Comparison of ENCODE assay signal across 30 cellular contexts in genomic region chr6:41335943-41336342, GRCh38. TPM values are rescaled to one million over a fixed set of nuclear protein-coding genes. Genes with fewer than 3 reads are reported as not detected.
A peak's percentile ranks its signal among the peaks of the same experiment; 100 is the strongest.
DNase-seq lines count a peak whose midpoint lies in the region; ATAC-seq and TF ChIP-seq lines count a peak whose summit lies in the region.
"Had no signal": no experiment of that assay in that cellular context is flagged by ENCODE, and none has a peak within 500 bp of the region (broad histone marks: within the 10 kb centered on the region; RNA-seq: fewer than 3 reads in every experiment).

No MANE protein-coding gene starts in this region.

- H2AFZ ChIP-seq in DND-41 (ENCODE audit: low read depth, low read length) (no peak overlapping the region), GM23338 (no peak overlapping the region)

- no peaks in the 10 kb centered on the region for H3K9me2 ChIP-seq in GM23338 (ENCODE audit: insufficient read depth)

- H4K20me1 ChIP-seq in BLaER1 treated with 17β-estradiol and CSF1 and Interleukin-3, amounts not matched to agents 10 nM and 100 nM: no peaks in the 10 kb centered on the region; a peak in 1 of 22 replicates
- H4K20me1 ChIP-seq in DND-41 (ENCODE audit: insufficient read depth, low read length) (no peaks in the 10 kb centered on the region), GM23338 (replicated peaks; ENCODE audit: insufficient read depth) (no peaks in the 10 kb centered on the region)

- H3K9me3 ChIP-seq in BLaER1 treated with 17β-estradiol and CSF1 and Interleukin-3, amounts not matched to agents 10 nM and 100 nM (replicated peaks in 1 of 11): no peaks in the 10 kb centered on the region
- no peaks in the 10 kb centered on the region for H3K9me3 ChIP-seq in DND-41 (ENCODE audit: insufficient read depth, low read length, severe bottlenecking)
- H3K9me3 ChIP-seq: esophagus muscularis mucosa, pancreas, testis, vagina had no signal

- H3K9ac ChIP-seq in BLaER1 treated with 17β-estradiol and CSF1 and Interleukin-3, amounts not matched to agents 10 nM and 100 nM: 0 out of 22 replicates have a peak overlapping the region, but pooled peaks of 1 of the 11 experiments have one; percentile 8
- no peak overlapping the region for H3K9ac ChIP-seq in DND-41 (ENCODE audit: low read depth, low read length)

- no peak for TF ChIP-seq CTCF in DND-41 (IDR thresholded peaks at IDR 0.05; ENCODE audit: borderline replicate concordance, extremely low read depth, low read length, poor library complexity, severe bottlenecking)
- TF ChIP-seq CTCF in natural killer cell (IDR thresholded peaks at IDR 0.05): no peak
- no peak for TF ChIP-seq CTCF in endothelial cell (IDR thresholded peaks at IDR 0.05; ENCODE audit: unreplicated experiment)
- TF ChIP-seq CTCF in GM23338 (conservative IDR thresholded peaks at IDR 0.05; ENCODE audit: low read depth in 2 of 2): no peak

- H3K9me3 Mint-ChIP-seq in activated CD8-positive, alpha-beta T cell treated with anti-CD3 and anti-CD28 coated beads, Interleukin-2, amount 10 ng/mL, durations not matched to agents 7 days and 5 days (ENCODE audit: insufficient read depth): no peaks in the 10 kb centered on the region
- no peaks in the 10 kb centered on the region for H3K9me3 Mint-ChIP-seq in natural killer cell
- no peaks in the 10 kb centered on the region for H3K9me3 Mint-ChIP-seq in endothelial cell (ENCODE audit: unreplicated experiment)
- no peaks in the 10 kb centered on the region; the same call in 2 of the 3 replicates for H3K9me3 Mint-ChIP-seq in GM23338
- H3K9me3 Mint-ChIP-seq: T-helper 2 cell treated with Interferon-gamma antibody and Interleukin-4, amounts not matched to agents 5 μg/mL and 100 μg/mL, for 36 hours had no signal

- H3K79me2 ChIP-seq in DND-41 (ENCODE audit: insufficient read depth, low read length): no peaks in the 10 kb centered on the region
- H3K79me2 ChIP-seq in GM23338 (replicated peaks; ENCODE audit: insufficient read depth): no peaks in the 10 kb centered on the region

- peaks cover 39 to 57% (median 55%) of the 10 kb centered on the region in 10 experiments for H3K4me1 ChIP-seq in BLaER1 treated with 17β-estradiol and CSF1 and Interleukin-3, amounts not matched to agents 10 nM and 100 nM
- H3K4me1 ChIP-seq in DND-41 (ENCODE audit: insufficient read depth, low read length) (peaks cover 62% of the 10 kb centered on the region), GM23338 (ENCODE audit: insufficient read depth) (no peaks in the 10 kb centered on the region)
- H3K4me1 ChIP-seq: esophagus muscularis mucosa, pancreas, testis, vagina had no signal

- intact Hi-C loops in natural killer cell (cut with micrococcal nuclease): loop anchor here (10.0 kb wide), 1 partner anchor 109 kb away; no protein-coding TSS in a partner anchor

- DNase-seq in DND-41 (no peak), natural killer cell (no peak), endothelial cell (ENCODE audit: low spot score) (no peak), ecto neural progenitor cell (ENCODE audit: low spot score) (no peak), GM23338 (ENCODE audit: low spot score) (no peak)
- DNase-seq in activated CD8-positive, alpha-beta T cell treated with anti-CD3 and anti-CD28 coated beads, Interleukin-2, amount 10 ng/mL, durations not matched to agents 7 days and 5 days: peak; percentile 19
- DNase-seq: activated CD4-positive, alpha-beta T cell treated with anti-CD3 and anti-CD28 coated beads, Interleukin-2, amount 50 U/mL, for 4 hours; activated gamma-delta T cell; amniotic stem cell; CD4-positive, CD25-positive, alpha-beta regulatory T cell; DMS153; foreskin melanocyte; GF-D8; Karpas-422; left colon; NCI-H187; NCI-H2171 treated with DMSO at 0.1 percent for 48 hours; NCI-H524; pancreas; stimulated activated CD4-positive, alpha-beta T cell treated with anti-CD3 and anti-CD28 coated beads, Interleukin-2, amount 100 ng/mL, for 24 hours; testis had no signal

- H3K4me3 ChIP-seq in BLaER1 treated with 17β-estradiol and CSF1 and Interleukin-3, amounts not matched to agents 10 nM and 100 nM: no peak overlapping the region
- no peak overlapping the region for H3K4me3 ChIP-seq in DND-41 (ENCODE audit: low read depth in 1 of 2, low read length in 2 of 2)
- H3K4me3 ChIP-seq in GM23338: no peak overlapping the region
- H3K4me3 ChIP-seq: esophagus muscularis mucosa, pancreas, SK-N-MC, smooth muscle cell, testis, vagina had no signal

- POLR2A ChIA-PET in activated CD8-positive, alpha-beta T cell treated with anti-CD3 and anti-CD28 coated beads, Interleukin-2, amount 10 ng/mL, durations not matched to agents 7 days and 5 days (lab: Charles Lee): interaction anchor here (1.0 to 5.3 kb wide), 2 partner anchors 9 to 29 kb away, joined by 3 to 96 read pairs; no protein-coding TSS in a partner anchor

- no peaks in the 10 kb centered on the region for H3K36me3 ChIP-seq in BLaER1 treated with 17β-estradiol and CSF1 and Interleukin-3, amounts not matched to agents 10 nM and 100 nM
- no peaks in the 10 kb centered on the region for H3K36me3 ChIP-seq in DND-41 (ENCODE audit: insufficient read depth, low read length)
- H3K36me3 ChIP-seq in GM23338 (ENCODE audit: insufficient read depth): no peaks in the 10 kb centered on the region
- H3K36me3 ChIP-seq: esophagus muscularis mucosa, pancreas, vagina had no signal

- H3K36me3 Mint-ChIP-seq in activated CD8-positive, alpha-beta T cell treated with anti-CD3 and anti-CD28 coated beads, Interleukin-2, amount 10 ng/mL, durations not matched to agents 7 days and 5 days (ENCODE audit: low read depth): peaks cover 1% of the 10 kb centered on the region
- H3K36me3 Mint-ChIP-seq in natural killer cell (no peaks in the 10 kb centered on the region), endothelial cell (ENCODE audit: low read depth, unreplicated experiment) (no peaks in the 10 kb centered on the region), GM23338 (ENCODE audit: low read depth) (no peaks in the 10 kb centered on the region)
- H3K36me3 Mint-ChIP-seq: CD4-positive, CD25-positive, alpha-beta regulatory T cell had no signal

- peaks cover 71% of the 10 kb centered on the region for H3K4me1 Mint-ChIP-seq in activated CD8-positive, alpha-beta T cell treated with anti-CD3 and anti-CD28 coated beads, Interleukin-2, amount 10 ng/mL, durations not matched to agents 7 days and 5 days (ENCODE audit: low read depth)
- H3K4me1 Mint-ChIP-seq in natural killer cell: peaks cover 46 to 55% of the 10 kb centered on the region in 2 donors
- H3K4me1 Mint-ChIP-seq in endothelial cell (ENCODE audit: unreplicated experiment): no peaks in the 10 kb centered on the region
- peaks cover 8% of the 10 kb centered on the region for H3K4me1 Mint-ChIP-seq in GM23338

- H3F3A ChIP-seq in GM23338 (replicated peaks; ENCODE audit: low read depth): no peaks in the 10 kb centered on the region

- peak overlapping the region; percentile 95 for H3K27ac Mint-ChIP-seq in activated CD8-positive, alpha-beta T cell treated with anti-CD3 and anti-CD28 coated beads, Interleukin-2, amount 10 ng/mL, durations not matched to agents 7 days and 5 days
- H3K27ac Mint-ChIP-seq in natural killer cell (peak overlapping the region; percentile 90 to 96), endothelial cell (ENCODE audit: unreplicated experiment) (no peak overlapping the region), GM23338 (no peak overlapping the region)
- H3K27ac Mint-ChIP-seq: T-helper 2 cell treated with Interferon-gamma antibody and Interleukin-4, amounts not matched to agents 5 μg/mL and 100 μg/mL, for 36 hours had no signal

- H3K27me3 Mint-ChIP-seq in activated CD8-positive, alpha-beta T cell treated with anti-CD3 and anti-CD28 coated beads, Interleukin-2, amount 10 ng/mL, durations not matched to agents 7 days and 5 days (ENCODE audit: low read depth): no peaks in the 10 kb centered on the region
- H3K27me3 Mint-ChIP-seq in natural killer cell (ENCODE audit: low read depth in 2 of 2) (no peaks in the 10 kb centered on the region), endothelial cell (ENCODE audit: unreplicated experiment) (peaks cover 14% of the 10 kb centered on the region), GM23338 (ENCODE audit: insufficient read depth, low read depth, poor library complexity) (peaks cover 26% of the 10 kb centered on the region)

- CTCF ChIA-PET in activated CD8-positive, alpha-beta T cell treated with anti-CD3 and anti-CD28 coated beads, Interleukin-2, amount 10 ng/mL, durations not matched to agents 7 days and 5 days (lab: Charles Lee): interaction anchor here (1.0 to 9.6 kb wide), 6 partner anchors 11 to 33 kb away, joined by 3 to 162 read pairs (median 80); no protein-coding TSS in a partner anchor

- ATAC-seq in DND-41 (ENCODE audit: insufficient read depth, low read depth) (no peak), natural killer cell (no peak), GM23338 (no peak)
- no peak for ATAC-seq in activated CD8-positive, alpha-beta T cell treated with anti-CD3 and anti-CD28 coated beads, Interleukin-2, amount 10 ng/mL, durations not matched to agents 7 days and 5 days
- ATAC-seq: left colon, pancreas had no signal

- no peak overlapping the region for H3K27ac ChIP-seq in BLaER1 treated with 17β-estradiol and CSF1 and Interleukin-3, amounts not matched to agents 10 nM and 100 nM
- H3K27ac ChIP-seq in DND-41 (ENCODE audit: low read length) (peak overlapping the region; percentile 83), GM23338 (ENCODE audit: low read depth) (no peak overlapping the region)
- H3K27ac ChIP-seq: esophagus muscularis mucosa, pancreas, RWPE1, SK-N-MC, testis, vagina, VCaP had no signal

- 0 out of 22 replicates have a peak, but pooled peaks cover 0 to 4% (median 0%) of the 10 kb centered on the region in 11 experiments for H3K27me3 ChIP-seq in BLaER1 treated with 17β-estradiol and CSF1 and Interleukin-3, amounts not matched to agents 10 nM and 100 nM
- no peaks in the 10 kb centered on the region for H3K27me3 ChIP-seq in DND-41 (ENCODE audit: insufficient read depth, low read length, poor library complexity)
- H3K27me3 ChIP-seq in GM23338 (ENCODE audit: insufficient read depth): no peaks in the 10 kb centered on the region
- H3K27me3 ChIP-seq: pancreas, testis, vagina had no signal

- no peak overlapping the region for H3K4me3 Mint-ChIP-seq in activated CD8-positive, alpha-beta T cell treated with anti-CD3 and anti-CD28 coated beads, Interleukin-2, amount 10 ng/mL, durations not matched to agents 7 days and 5 days
- no peak overlapping the region for H3K4me3 Mint-ChIP-seq in natural killer cell
- no peak overlapping the region for H3K4me3 Mint-ChIP-seq in endothelial cell (ENCODE audit: unreplicated experiment)
- H3K4me3 Mint-ChIP-seq in GM23338: no peak overlapping the region
- H3K4me3 Mint-ChIP-seq: T-helper 2 cell treated with Interferon-gamma antibody and Interleukin-4, amounts not matched to agents 5 μg/mL and 100 μg/mL, for 36 hours had no signal

- H3K4me2 ChIP-seq in BLaER1 treated with 17β-estradiol and CSF1 and Interleukin-3, amounts not matched to agents 10 nM and 100 nM: peak overlapping the region; percentile 43 to 88 (median 68); a peak in 18 of 22 replicates
- H3K4me2 ChIP-seq in DND-41 (ENCODE audit: insufficient read depth, low read length) (no peak overlapping the region), GM23338 (no peak overlapping the region)
- H3K4me2 ChIP-seq: smooth muscle cell had no signal

RNA-seq across cellular contexts. Expression of gene NCR2, which starts 0.5 kb away (rescaled TPM):
- total RNA-seq in activated CD8-positive, alpha-beta T cell treated with anti-CD3 and anti-CD28 coated beads, Interleukin-2, amount 10 ng/mL, durations not matched to agents 7 days and 5 days: 1 to 10 TPM in 1 of 2 experiments, under 1 TPM in 1; 0.45 to 1.3 TPM
- total RNA-seq in natural killer cell: not detected
- total RNA-seq in endothelial cell (ENCODE audit: unreplicated experiment): not detected
- total RNA-seq in GM23338 (2014; rRNA removed; shearing (Covaris generic)): not detected in 2 replicates
- polyA plus RNA-seq in GM23338 (2016; fragmentation: Nextera tagmentation; extraction: Ambion mirVana): not detected in 2 replicates
- total RNA-seq: CD4-positive, CD25-positive, alpha-beta regulatory T cell; esophagus muscularis mucosa; H4; pancreas; smooth muscle cell; testis; vagina had no signal
- polyA plus RNA-seq: CD4-positive, CD25-positive, alpha-beta regulatory T cell; pancreas; smooth muscle cell had no signal

RNA-seq across cellular contexts. Expression of gene TREM1, which starts 49.5 kb away (rescaled TPM):
- not detected for total RNA-seq in activated CD8-positive, alpha-beta T cell treated with anti-CD3 and anti-CD28 coated beads, Interleukin-2, amount 10 ng/mL, durations not matched to agents 7 days and 5 days
- total RNA-seq in natural killer cell (10 to 100 TPM in 1 of 3 donors, 1 to 10 TPM in 2; 9.5 to 44.2 (median 9.8) TPM), endothelial cell (ENCODE audit: unreplicated experiment) (0.38 TPM)
- not detected in 2 replicates for total RNA-seq in GM23338 (2014; rRNA removed; shearing (Covaris generic))
- not detected in 2 replicates for polyA plus RNA-seq in GM23338 (2016; fragmentation: Nextera tagmentation; extraction: Ambion mirVana)
- total RNA-seq: CD4-positive, CD25-positive, alpha-beta regulatory T cell had no signal

Comparison
In these comparisons a context has a peak if more than half of its experiments do, and no peak if none do; other contexts are left out.
1. H3K4me2 ChIP-seq: peak in BLaER1 treated with 17β-estradiol and CSF1 and Interleukin-3, amounts not matched to agents 10 nM and 100 nM (11 of 11); none in DND-41 (single experiment) and GM23338 (single experiment).
2. H3K27ac Mint-ChIP-seq: peak in activated CD8-positive, alpha-beta T cell treated with anti-CD3 and anti-CD28 coated beads, Interleukin-2, amount 10 ng/mL, durations not matched to agents 7 days and 5 days (single experiment) and natural killer cell (2 of 2); none in endothelial cell (single experiment) and GM23338 (single experiment).